Comparison of ENCODE assay signal across 9 cellular contexts in genomic region chr2:230614913-230615332, GRCh38.
DNase-seq lines count a peak whose midpoint lies in the region; ATAC-seq lines count a peak whose summit lies in the region.
"Had no signal": no experiment of that assay in that cellular context is flagged by ENCODE, and none has a peak within 500 bp of the region (broad histone marks: within the 10 kb centered on the region; RNA-seq: fewer than 3 reads in every experiment).

No MANE protein-coding gene starts in this region.

- peak overlapping the region; percentile 15 for H3K4me3 Mint-ChIP-seq in activated CD4-positive, alpha-beta T cell treated with anti-CD3 and anti-CD28 coated beads, Interleukin-2, amount 10 ng/mL, durations not matched to agents 24 days and 14 days

- peaks cover 45% of the 10 kb centered on the region for H3K4me1 Mint-ChIP-seq in activated CD4-positive, alpha-beta T cell treated with anti-CD3 and anti-CD28 coated beads, Interleukin-2, amount 10 ng/mL, durations not matched to agents 24 days and 14 days

- intact Hi-C loops in activated CD4-positive, alpha-beta T cell treated with anti-CD3 and anti-CD28 coated beads, Interleukin-2, amount 10 ng/mL, durations not matched to agents 24 days and 14 days (cut with micrococcal nuclease) = loop anchor here (1.0 to 10.0 kb wide), 8 partner anchors 22 to 810 kb away; partner anchors contain the start of genes SP100, SP140 and SP140L

- peak overlapping the region; percentile 51 for H3K27ac Mint-ChIP-seq in activated CD4-positive, alpha-beta T cell treated with anti-CD3 and anti-CD28 coated beads, Interleukin-2, amount 10 ng/mL, durations not matched to agents 24 days and 14 days

- DNase-seq in activated CD4-positive, alpha-beta T cell treated with anti-CD3 and anti-CD28 coated beads, Interleukin-2, amount 10 ng/mL, durations not matched to agents 24 days and 14 days = peak; percentile 79
- DNase-seq in stimulated activated CD4-positive, alpha-beta T cell treated with anti-CD3 and anti-CD28 coated beads, TNF-alpha, amount 100 ng/mL, for 4 hours (ENCODE audit: low read depth in 3 of 3) = peak in 2 of 3 experiments; percentile 21 to 54
- no peak for DNase-seq in occipital lobe (lab: John Stamatoyannopoulos, UW)
- no peak for DNase-seq in NCI-H146 (lab: John Stamatoyannopoulos, UW)
- no peak for DNase-seq in dermis blood vessel endothelial cell
- no peak for DNase-seq in DMS79 treated with DMSO at 0.1 percent for 48 hours (lab: John Stamatoyannopoulos, UW)
- DNase-seq: Kasumi-1 had no signal

- H3K9me3 Mint-ChIP-seq in activated CD4-positive, alpha-beta T cell treated with anti-CD3 and anti-CD28 coated beads, Interleukin-2, amount 10 ng/mL, durations not matched to agents 24 days and 14 days = no peaks in the 10 kb centered on the region

- H3K36me3 Mint-ChIP-seq in activated CD4-positive, alpha-beta T cell treated with anti-CD3 and anti-CD28 coated beads, Interleukin-2, amount 10 ng/mL, durations not matched to agents 24 days and 14 days (ENCODE audit: low read depth) = peaks cover 3% of the 10 kb centered on the region

- peak; percentile 76 for ATAC-seq in GM19043 (IDR thresholded peaks at IDR 0.05; ENCODE audit: low read depth, unreplicated experiment)
- peak; percentile 64 for ATAC-seq in HG02938 (IDR thresholded peaks at IDR 0.05; ENCODE audit: unreplicated experiment)

- H3K27me3 Mint-ChIP-seq in activated CD4-positive, alpha-beta T cell treated with anti-CD3 and anti-CD28 coated beads, Interleukin-2, amount 10 ng/mL, durations not matched to agents 24 days and 14 days = no peaks in the 10 kb centered on the region

Comparison
In these comparisons a context has a peak if more than half of its experiments do, and no peak if none do; other contexts are left out.
1. DNase-seq: peak in activated CD4-positive, alpha-beta T cell treated with anti-CD3 and anti-CD28 coated beads, Interleukin-2, amount 10 ng/mL, durations not matched to agents 24 days and 14 days (single experiment) and stimulated activated CD4-positive, alpha-beta T cell treated with anti-CD3 and anti-CD28 coated beads, TNF-alpha, amount 100 ng/mL, for 4 hours (2 of 3); none in occipital lobe (single experiment), NCI-H146 (single experiment), dermis blood vessel endothelial cell (single experiment) and DMS79 treated with DMSO at 0.1 percent for 48 hours (single experiment).